ENCODE assay signal across 1 cellular context in the genomic region with DNA sequence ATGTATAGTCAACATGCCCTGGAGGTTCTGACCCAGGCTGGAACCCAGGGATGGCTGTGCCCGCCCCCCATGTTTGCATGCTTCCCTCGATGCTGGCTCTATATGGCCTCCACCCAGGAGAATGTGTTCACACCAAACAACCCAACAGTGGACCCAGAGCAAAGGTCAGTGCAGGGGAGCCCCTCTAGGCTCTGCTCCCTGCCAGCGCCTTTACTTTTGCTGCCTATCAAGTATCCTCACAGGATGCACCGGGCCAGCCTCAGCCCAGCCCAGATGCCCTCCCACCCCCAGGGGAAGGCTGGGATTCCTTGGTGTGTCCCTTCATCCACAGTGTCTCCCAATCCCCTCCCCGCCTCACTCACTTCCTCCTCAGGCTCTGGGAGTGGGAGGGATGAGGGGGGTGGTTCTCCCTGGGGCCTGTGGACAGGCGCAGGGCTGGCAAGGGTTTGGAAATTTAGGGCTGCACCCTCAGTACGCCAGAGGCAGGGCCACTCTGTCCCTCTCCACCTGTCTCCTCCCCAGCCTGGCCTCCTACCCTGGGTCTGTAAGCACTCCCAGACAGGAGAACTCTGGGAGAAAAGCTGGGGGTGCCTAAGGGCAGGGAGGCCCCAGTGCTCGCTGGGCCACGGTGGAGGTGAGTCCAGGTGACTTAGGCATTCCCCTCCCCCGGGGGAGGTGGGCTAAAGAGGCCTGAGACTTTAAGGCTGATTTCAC.
TF ChIP-seq lines count a peak whose summit lies in the region.

No MANE protein-coding gene starts in this region.

TF ChIP-seq in HepG2, 621 proteins besides CTCF, POLR2A, EP300 and RAD21 (continued from another document):
- TF ChIP-seq, protein P1, sequence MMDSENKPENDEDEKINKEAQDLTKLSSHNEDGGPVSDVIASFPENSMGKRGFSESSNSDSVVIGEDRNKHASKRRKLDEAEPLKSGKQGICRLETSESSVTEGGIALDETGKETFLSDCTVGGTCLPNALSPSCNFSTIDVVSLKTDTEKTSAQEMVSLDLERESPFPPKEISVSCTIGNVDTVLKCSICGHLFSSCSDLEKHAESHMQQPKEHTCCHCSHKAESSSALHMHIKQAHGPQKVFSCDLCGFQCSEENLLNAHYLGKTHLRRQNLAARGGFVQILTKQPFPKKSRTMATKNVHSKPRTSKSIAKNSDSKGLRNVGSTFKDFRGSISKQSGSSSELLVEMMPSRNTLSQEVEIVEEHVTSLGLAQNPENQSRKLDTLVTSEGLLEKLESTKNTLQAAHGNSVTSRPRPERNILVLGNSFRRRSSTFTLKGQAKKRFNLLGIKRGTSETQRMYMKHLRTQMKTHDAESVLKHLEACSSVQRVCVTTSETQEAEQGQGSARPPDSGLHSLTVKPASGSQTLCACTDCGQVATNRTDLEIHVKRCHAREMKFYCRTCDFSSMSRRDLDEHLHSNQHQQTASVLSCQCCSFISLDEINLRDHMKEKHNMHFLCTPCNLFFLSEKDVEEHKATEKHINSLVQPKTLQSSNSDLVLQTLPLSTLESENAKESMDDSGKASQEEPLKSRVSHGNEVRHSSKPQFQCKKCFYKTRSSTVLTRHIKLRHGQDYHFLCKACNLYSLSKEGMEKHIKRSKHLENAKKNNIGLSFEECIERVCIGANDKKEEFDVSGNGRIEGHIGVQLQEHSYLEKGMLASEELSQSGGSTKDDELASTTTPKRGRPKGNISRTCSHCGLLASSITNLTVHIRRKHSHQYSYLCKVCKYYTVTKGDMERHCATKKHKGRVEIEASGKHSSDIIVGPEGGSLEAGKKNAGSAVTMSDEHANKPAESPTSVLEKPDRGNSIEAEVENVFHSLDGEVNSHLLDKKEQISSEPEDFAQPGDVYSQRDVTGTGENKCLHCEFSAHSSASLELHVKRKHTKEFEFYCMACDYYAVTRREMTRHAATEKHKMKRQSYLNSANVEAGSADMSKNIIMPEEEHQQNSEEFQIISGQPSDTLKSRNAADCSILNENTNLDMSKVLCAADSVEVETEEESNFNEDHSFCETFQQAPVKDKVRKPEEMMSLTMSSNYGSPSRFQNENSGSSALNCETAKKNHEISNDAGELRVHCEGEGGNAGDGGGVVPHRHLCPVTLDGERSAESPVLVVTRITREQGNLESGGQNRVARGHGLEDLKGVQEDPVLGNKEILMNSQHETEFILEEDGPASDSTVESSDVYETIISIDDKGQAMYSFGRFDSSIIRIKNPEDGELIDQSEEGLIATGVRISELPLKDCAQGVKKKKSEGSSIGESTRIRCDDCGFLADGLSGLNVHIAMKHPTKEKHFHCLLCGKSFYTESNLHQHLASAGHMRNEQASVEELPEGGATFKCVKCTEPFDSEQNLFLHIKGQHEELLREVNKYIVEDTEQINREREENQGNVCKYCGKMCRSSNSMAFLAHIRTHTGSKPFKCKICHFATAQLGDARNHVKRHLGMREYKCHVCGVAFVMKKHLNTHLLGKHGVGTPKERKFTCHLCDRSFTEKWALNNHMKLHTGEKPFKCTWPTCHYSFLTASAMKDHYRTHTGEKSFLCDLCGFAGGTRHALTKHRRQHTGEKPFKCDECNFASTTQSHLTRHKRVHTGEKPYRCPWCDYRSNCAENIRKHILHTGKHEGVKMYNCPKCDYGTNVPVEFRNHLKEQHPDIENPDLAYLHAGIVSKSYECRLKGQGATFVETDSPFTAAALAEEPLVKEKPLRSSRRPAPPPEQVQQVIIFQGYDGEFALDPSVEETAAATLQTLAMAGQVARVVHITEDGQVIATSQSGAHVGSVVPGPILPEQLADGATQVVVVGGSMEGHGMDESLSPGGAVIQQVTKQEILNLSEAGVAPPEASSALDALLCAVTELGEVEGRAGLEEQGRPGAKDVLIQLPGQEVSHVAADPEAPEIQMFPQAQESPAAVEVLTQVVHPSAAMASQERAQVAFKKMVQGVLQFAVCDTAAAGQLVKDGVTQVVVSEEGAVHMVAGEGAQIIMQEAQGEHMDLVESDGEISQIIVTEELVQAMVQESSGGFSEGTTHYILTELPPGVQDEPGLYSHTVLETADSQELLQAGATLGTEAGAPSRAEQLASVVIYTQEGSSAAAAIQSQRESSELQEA (CRISPR knock-in tag; IDR thresholded peaks at IDR 0.05; ENCODE audit: not compliant biosample characterization), result no peak
- TF ChIP-seq ZNF44 (CRISPR knock-in tag; IDR thresholded peaks at IDR 0.05), result 0 out of 2 replicates have a peak, but pooled peaks have one; percentile 59
- TF ChIP-seq, protein P2, sequence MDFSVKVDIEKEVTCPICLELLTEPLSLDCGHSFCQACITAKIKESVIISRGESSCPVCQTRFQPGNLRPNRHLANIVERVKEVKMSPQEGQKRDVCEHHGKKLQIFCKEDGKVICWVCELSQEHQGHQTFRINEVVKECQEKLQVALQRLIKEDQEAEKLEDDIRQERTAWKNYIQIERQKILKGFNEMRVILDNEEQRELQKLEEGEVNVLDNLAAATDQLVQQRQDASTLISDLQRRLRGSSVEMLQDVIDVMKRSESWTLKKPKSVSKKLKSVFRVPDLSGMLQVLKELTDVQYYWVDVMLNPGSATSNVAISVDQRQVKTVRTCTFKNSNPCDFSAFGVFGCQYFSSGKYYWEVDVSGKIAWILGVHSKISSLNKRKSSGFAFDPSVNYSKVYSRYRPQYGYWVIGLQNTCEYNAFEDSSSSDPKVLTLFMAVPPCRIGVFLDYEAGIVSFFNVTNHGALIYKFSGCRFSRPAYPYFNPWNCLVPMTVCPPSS (IDR thresholded peaks at IDR 0.05), result no peak
- TF ChIP-seq, protein P3, sequence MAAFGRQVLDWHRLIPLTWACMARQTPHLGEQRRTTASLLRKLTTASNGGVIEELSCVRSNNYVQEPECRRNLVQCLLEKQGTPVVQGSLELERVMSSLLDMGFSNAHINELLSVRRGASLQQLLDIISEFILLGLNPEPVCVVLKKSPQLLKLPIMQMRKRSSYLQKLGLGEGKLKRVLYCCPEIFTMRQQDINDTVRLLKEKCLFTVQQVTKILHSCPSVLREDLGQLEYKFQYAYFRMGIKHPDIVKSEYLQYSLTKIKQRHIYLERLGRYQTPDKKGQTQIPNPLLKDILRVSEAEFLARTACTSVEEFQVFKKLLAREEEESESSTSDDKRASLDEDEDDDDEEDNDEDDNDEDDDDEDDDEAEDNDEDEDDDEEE (CRISPR knock-in tag; IDR thresholded peaks at IDR 0.05), result no peak
